In genomic region chr7:131524699-131525098, GRCh38 we compare ENCODE assay signal across 19 cellular contexts.
"Had no signal": no experiment of that assay in that cellular context is flagged by ENCODE, and none has a peak within 500 bp of the region (broad histone marks: within the 10 kb centered on the region; RNA-seq: fewer than 3 reads in every experiment).

No MANE protein-coding gene starts in this region.

- H3K4me3 Mint-ChIP-seq: dendritic cell treated with granulocyte-macrophage colony-stimulating factor and Interleukin-4, amounts not matched to agents 40 ng/mL and 50 ng/mL, for 4 days; effector memory CD8-positive, alpha-beta T cell; immature natural killer cell; naive thymus-derived CD8-positive, alpha-beta T cell; stimulated activated naive B cell treated with anti-CD40 and anti-IgM and Interleukin-4, amounts not matched to agents 10 μg/mL and 1 μg/mL and 100 μg/mL, for 72 hours; stimulated activated naive CD8-positive, alpha-beta T cell treated with anti-CD3 and anti-CD28 coated beads, Interleukin-15, amount 100 ng/mL, for 72 hours had no signal

- H3K9me3 Mint-ChIP-seq: dendritic cell treated with granulocyte-macrophage colony-stimulating factor and Interleukin-4, amounts not matched to agents 40 ng/mL and 50 ng/mL, for 4 days; effector memory CD8-positive, alpha-beta T cell; immature natural killer cell; naive thymus-derived CD8-positive, alpha-beta T cell; stimulated activated naive B cell treated with anti-CD40 and anti-IgM and Interleukin-4, amounts not matched to agents 10 μg/mL and 1 μg/mL and 100 μg/mL, for 72 hours; stimulated activated naive CD8-positive, alpha-beta T cell treated with anti-CD3 and anti-CD28 coated beads, Interleukin-15, amount 100 ng/mL, for 72 hours had no signal

- H3K36me3 ChIP-seq: neutrophil, ovary, tibial nerve had no signal

- H3K27me3 ChIP-seq: neutrophil, ovary, testis, tibial nerve had no signal

- H3K27ac Mint-ChIP-seq: dendritic cell treated with granulocyte-macrophage colony-stimulating factor and Interleukin-4, amounts not matched to agents 40 ng/mL and 50 ng/mL, for 4 days; effector memory CD8-positive, alpha-beta T cell; naive thymus-derived CD8-positive, alpha-beta T cell; stimulated activated naive B cell treated with anti-CD40 and anti-IgM and Interleukin-4, amounts not matched to agents 10 μg/mL and 1 μg/mL and 100 μg/mL, for 72 hours; stimulated activated naive CD8-positive, alpha-beta T cell treated with anti-CD3 and anti-CD28 coated beads, Interleukin-15, amount 100 ng/mL, for 72 hours had no signal

- H3K4me1 ChIP-seq: foreskin keratinocyte had no signal

- H3K27ac ChIP-seq: foreskin keratinocyte, neutrophil, ovary, testis, tibial nerve had no signal

- H3K36me3 Mint-ChIP-seq: immature natural killer cell; naive thymus-derived CD8-positive, alpha-beta T cell; stimulated activated naive B cell treated with anti-CD40 and anti-IgM and Interleukin-4, amounts not matched to agents 10 μg/mL and 1 μg/mL and 100 μg/mL, for 72 hours had no signal

- FAIRE-seq: colon, keratinocyte had no signal

- DNase-seq: cerebellar nuclear complex; effector memory CD8-positive, alpha-beta T cell; foreskin keratinocyte; immature natural killer cell; mammary epithelial cell; naive thymus-derived CD8-positive, alpha-beta T cell; ovary; right cardiac atrium; stimulated activated CD4-positive, alpha-beta T cell treated with anti-CD3 and anti-CD28 coated beads, Interleukin-15, amount 100 ng/mL, for 24 hours; stimulated activated CD4-positive, alpha-beta T cell treated with anti-CD3 and anti-CD28 coated beads, Interleukin-1b, Interleukin-23, amount 100 ng/mL, for 48 hours; stimulated activated CD4-positive, alpha-beta T cell treated with anti-CD3 and anti-CD28 coated beads, Interleukin-4, amount 100 ng/mL, for 4 hours; stimulated activated naive B cell treated with anti-CD40 and anti-IgM and Interleukin-4, amounts not matched to agents 10 μg/mL and 1 μg/mL and 100 μg/mL, for 72 hours; stimulated activated naive CD8-positive, alpha-beta T cell treated with anti-CD3 and anti-CD28 coated beads, Interleukin-15, amount 100 ng/mL, for 72 hours; testis had no signal

- H3K4me3 ChIP-seq: ovary, testis, tibial nerve had no signal

- H3K27me3 Mint-ChIP-seq: dendritic cell treated with granulocyte-macrophage colony-stimulating factor and Interleukin-4, amounts not matched to agents 40 ng/mL and 50 ng/mL, for 4 days; stimulated activated naive B cell treated with anti-CD40 and anti-IgM and Interleukin-4, amounts not matched to agents 10 μg/mL and 1 μg/mL and 100 μg/mL, for 72 hours had no signal

- H3K9me3 ChIP-seq: neutrophil, ovary, testis, tibial nerve had no signal

- ATAC-seq: effector memory CD8-positive, alpha-beta T cell; foreskin keratinocyte; naive thymus-derived CD8-positive, alpha-beta T cell; right cardiac atrium; stimulated activated naive B cell treated with anti-CD40 and anti-IgM and Interleukin-4, amounts not matched to agents 10 μg/mL and 1 μg/mL and 100 μg/mL, for 72 hours; stimulated activated naive CD8-positive, alpha-beta T cell treated with anti-CD3 and anti-CD28 coated beads, Interleukin-15, amount 100 ng/mL, for 72 hours had no signal
